ENCODE assay signal across 9 cellular contexts in the genomic region with DNA sequence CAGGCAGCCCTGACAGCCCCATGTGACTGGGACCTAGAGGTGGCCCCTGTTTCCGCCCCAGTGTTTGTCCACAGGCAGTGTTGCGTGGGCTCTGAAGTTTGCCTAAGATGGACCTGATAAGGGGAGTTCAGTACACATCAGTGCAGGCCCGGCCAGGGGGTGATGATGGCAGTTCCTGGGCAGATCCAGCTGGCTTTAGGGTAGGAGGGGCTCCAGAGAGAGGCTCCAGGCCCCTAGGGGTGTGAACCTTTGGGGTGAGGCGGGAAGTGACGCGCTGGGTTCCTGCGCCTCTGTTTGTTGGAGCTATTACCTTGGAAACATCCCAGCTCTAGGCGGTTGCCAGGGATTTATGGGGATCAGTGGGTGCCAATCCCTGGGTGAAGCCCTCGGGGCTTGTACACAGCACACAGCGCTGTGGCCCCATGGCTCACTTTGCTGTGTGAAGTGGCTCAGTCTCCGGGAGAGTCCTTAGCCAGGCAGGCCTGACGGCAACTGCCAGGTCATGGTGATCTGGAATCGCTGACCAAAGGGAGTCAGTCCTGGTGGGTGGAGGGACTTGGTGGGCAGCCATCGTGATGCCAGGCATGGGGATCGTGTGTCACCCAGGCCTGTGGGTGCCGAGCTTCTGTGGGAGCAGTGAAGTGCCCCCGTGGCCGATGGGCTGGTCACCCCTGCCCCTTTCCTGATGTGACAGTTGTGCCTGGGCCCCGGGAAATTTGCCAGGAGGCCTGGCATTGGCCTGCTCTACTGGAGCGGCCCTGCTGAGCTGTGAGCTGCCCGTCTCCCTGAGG.
DNase-seq lines count a peak whose midpoint lies in the region; ATAC-seq, FAIRE-seq and TF ChIP-seq lines count a peak whose summit lies in the region.
"Had no signal": no experiment of that assay in that cellular context is flagged by ENCODE, and none has a peak within 500 bp of the region (broad histone marks: within the 10 kb centered on the region; RNA-seq: fewer than 3 reads in every experiment).

No MANE protein-coding gene starts in this region.

- H3K14ac ChIP-seq in H1 (ENCODE audit: insufficient read length): no peak overlapping the region

- no peaks in the 10 kb centered on the region for H3K36me3 ChIP-seq in H1 (ENCODE audit: control insufficient read depth in 2 of 4, insufficient read depth in 4 of 4, low read length in 3 of 4)

- no peaks in the 10 kb centered on the region for H3K9me3 ChIP-seq in H1 (ENCODE audit: insufficient read depth in 2 of 2, low read depth in 1 of 2, low read length in 1 of 2)

- ATAC-seq in GM19035 (IDR thresholded peaks at IDR 0.05; ENCODE audit: unreplicated experiment): no peak

- TF ChIP-seq EP300 in H1 (IDR thresholded peaks at IDR 0.05; ENCODE audit: borderline replicate concordance in 1 of 2, low read depth in 2 of 2, low read length in 2 of 2): no peak

- peaks cover 4 to 30% (median 25%) of the 10 kb centered on the region in 4 experiments for H3K4me1 ChIP-seq in H1 (replicated peaks in 1 of 4; ENCODE audit: control insufficient read depth in 3 of 4, insufficient read depth in 4 of 4, low read length in 3 of 4)

- peak overlapping the region; percentile 42; the same call in 1 of the 2 replicates for H2AK5ac ChIP-seq in H1 (ENCODE audit: low read depth, low read length)

- no peak overlapping the region for H3K4me3 ChIP-seq in H1 (ENCODE audit: extremely low read depth in 1 of 4, insufficient read depth in 2 of 4, low read depth in 3 of 4, low read length in 4 of 4)

- H3K27me3 Mint-ChIP-seq in nephron progenitor cell (ENCODE audit: low read depth, poor library complexity): peaks cover 29% of the 10 kb centered on the region

- no peak overlapping the region for H4K91ac ChIP-seq in H1 (replicated peaks; ENCODE audit: insufficient read length, low read length)

- POLR2A ChIA-PET in H1 (lab: Charles Lee; ENCODE audit: partially characterized antibody): interaction anchor here (0.8 to 1.3 kb wide), 3 partner anchors 11 to 88 kb away, joined by 3 to 4 read pairs (median 3); no protein-coding TSS in a partner anchor

- peaks cover under 1% of the 10 kb centered on the region for H3K9me3 Mint-ChIP-seq in nephron progenitor cell

- CTCF ChIA-PET in H1 (lab: Charles Lee; ENCODE audit: partially characterized antibody): interaction anchor here (1.0 to 1.9 kb wide), 6 partner anchors 11 to 143 kb away, joined by 3 to 8 read pairs (median 6); no protein-coding TSS in a partner anchor

- no peak overlapping the region; the same call in 1 of the 2 replicates for H4K8ac ChIP-seq in H1 (ENCODE audit: extremely low read depth, insufficient read depth, low read length)

- no peak overlapping the region for H3K23ac ChIP-seq in H1 (ENCODE audit: insufficient read length)

- H3K27ac Mint-ChIP-seq in nephron progenitor cell: peak overlapping the region; percentile 94

- H3K4me2 ChIP-seq in H1 (ENCODE audit: insufficient read depth in 1 of 2, low read depth in 2 of 2, low read length in 2 of 2): 0 out of 4 replicates have a peak overlapping the region, but pooled peaks of 1 of the 2 experiments have one; percentile 6

- H2BK15ac ChIP-seq in H1 (ENCODE audit: low read length): 0 out of 2 replicates have a peak overlapping the region, but pooled peaks have one; percentile 19

- FAIRE-seq in H1 (lab: Jason Lieb, UNC): no peak

- peaks cover 59% of the 10 kb centered on the region for H3K4me1 Mint-ChIP-seq in nephron progenitor cell

- no peak for TF ChIP-seq POLR2A in H1 (IDR thresholded peaks at IDR 0.05; ENCODE audit: control extremely low read depth in 1 of 2, low read depth in 2 of 2, low read length in 2 of 2)

- no peaks in the 10 kb centered on the region; the same call in 1 of the 2 replicates for H3K79me1 ChIP-seq in H1 (ENCODE audit: low read depth, low read length)

- no peaks in the 10 kb centered on the region; the same call in 1 of the 2 replicates for H3K23me2 ChIP-seq in H1 (ENCODE audit: low read depth, low read length)

- TF ChIP-seq RAD21 in H1 (IDR thresholded peaks at IDR 0.05 in 1 of 2, conservative IDR thresholded peaks at IDR 0.05 in 1 of 2; ENCODE audit: low read depth in 2 of 2, low read length in 2 of 2): no peak

- TF ChIP-seq CTCF in H1 (IDR thresholded peaks at IDR 0.05; ENCODE audit: control extremely low read depth in 1 of 3, insufficient read depth in 1 of 3, low read depth in 1 of 3, low read length in 3 of 3) (no peak), nephron progenitor cell (IDR thresholded peaks at IDR 0.05) (no peak)

- peak overlapping the region; percentile 87; the same call in 1 of the 2 replicates for H2BK12ac ChIP-seq in H1 (ENCODE audit: low read depth, low read length)

- no peak overlapping the region for H3K4me3 Mint-ChIP-seq in nephron progenitor cell

- no peak overlapping the region for H2AFZ ChIP-seq in H1 (ENCODE audit: low read length)

- WGBS in H1 (ENCODE audit: extremely low coverage in 1 of 2, insufficient coverage in 1 of 2, insufficient read length in 1 of 2, insufficient replicate concordance in 2 of 2, low coverage in 1 of 2, low lambda C conversion rate in 2 of 2, missing lambda C conversion rate in 1 of 2), 2 experiments: 92% methylated on average over 19 of the region's 21 CpGs; no CpG with 5 or more reads in 1 of the 2 experiments

- H3K27ac ChIP-seq in H1 (ENCODE audit: low read depth, low read length): peak overlapping the region; percentile 71; the same call in 1 of the 2 replicates

- H3K18ac ChIP-seq in H1 (ENCODE audit: extremely low read depth, low read length): 0 out of 2 replicates have a peak overlapping the region, but pooled peaks have one; percentile 71

- H4K20me1 ChIP-seq in H1 (replicated peaks in 1 of 2; ENCODE audit: control insufficient read depth in 1 of 2, insufficient read depth in 2 of 2, low read length in 2 of 2): peaks cover 2 to 5% of the 10 kb centered on the region in 2 experiments

- H2BK20ac ChIP-seq in H1 (ENCODE audit: low read length): no peak overlapping the region

- H3K27me3 ChIP-seq in H1 (replicated peaks in 1 of 4; ENCODE audit: control insufficient read depth in 3 of 4, extremely low read depth in 1 of 4, insufficient read depth in 3 of 4, low read length in 3 of 4): peaks cover 0 to 5% (median 3%) of the 10 kb centered on the region in 4 experiments; a peak in 4 of 7 replicates

- H3K4ac ChIP-seq in H1 (replicated peaks; ENCODE audit: insufficient read length, low read depth, low read length): no peak overlapping the region

- H3K36me3 Mint-ChIP-seq in nephron progenitor cell (ENCODE audit: low read depth): peaks cover 1% of the 10 kb centered on the region

- H4K5ac ChIP-seq in H1 (ENCODE audit: insufficient read length, low read depth, low read length): no peak overlapping the region

- no peak overlapping the region for H2BK120ac ChIP-seq in H1 (replicated peaks; ENCODE audit: low read depth, low read length)

- DNase-seq in Caki2 (ENCODE audit: low read depth) (peak; percentile 99), NCI-H226 (peak; percentile 98), H1 (ENCODE audit: low read depth in 1 of 2, low spot score in 2 of 2) (no peak), nephron progenitor cell (no peak), islet precursor cell (no peak), NOMO-1 treated with dmso at 0.1 percent for 144 hours (lab: John Stamatoyannopoulos, UW; ENCODE audit: unreplicated experiment) (no peak)
- DNase-seq in activated T-cell treated with anti-CD3 and anti-CD28 coated beads, Interleukin-2, amount 50 U/mL, for 1 hour: no peak
- DNase-seq: KBM-7 had no signal

- no peak overlapping the region for H3K56ac ChIP-seq in H1 (replicated peaks; ENCODE audit: insufficient read length, low read depth, low read length)

- H3K79me2 ChIP-seq in H1 (ENCODE audit: control insufficient read depth in 1 of 2, insufficient read depth in 2 of 2, low read length in 2 of 2): peaks cover 0 to 30% of the 10 kb centered on the region in 2 experiments; a peak in 2 of 4 replicates

- H2BK5ac ChIP-seq in H1 (ENCODE audit: low read depth, low read length): peak overlapping the region; percentile 63

- in situ Hi-C loops in Caki2 (cut with HindIII; ENCODE audit: low pct_unique_long_range_greater_than_20kb, low sequenced_read_pairs): no loop called here

- H3K9ac ChIP-seq in H1 (replicated peaks in 1 of 4; ENCODE audit: extremely low read depth in 1 of 4, low read depth in 3 of 4, low read length in 3 of 4): no peak overlapping the region

TF ChIP-seq in H1, 55 proteins besides CTCF, POLR2A, EP300 and RAD21:
- no peak for TF ChIP-seq GTF2F1 (IDR thresholded peaks at IDR 0.05; ENCODE audit: borderline replicate concordance, low read depth, low read length)
- no peak for TF ChIP-seq SIN3A (conservative IDR thresholded peaks at IDR 0.05 in 1 of 2, IDR thresholded peaks at IDR 0.05 in 1 of 2; ENCODE audit: low read depth in 1 of 2, low read length in 2 of 2)
- TF ChIP-seq JUND (IDR thresholded peaks at IDR 0.05; ENCODE audit: low read length): no peak
- TF ChIP-seq ASH2L (IDR thresholded peaks at IDR 0.05; ENCODE audit: low read length): no peak
- no peak for TF ChIP-seq BACH1 (IDR thresholded peaks at IDR 0.05; ENCODE audit: low read length)
- TF ChIP-seq SUZ12 (IDR thresholded peaks at IDR 0.05; ENCODE audit: low read length): no peak
- TF ChIP-seq, protein P1, sequence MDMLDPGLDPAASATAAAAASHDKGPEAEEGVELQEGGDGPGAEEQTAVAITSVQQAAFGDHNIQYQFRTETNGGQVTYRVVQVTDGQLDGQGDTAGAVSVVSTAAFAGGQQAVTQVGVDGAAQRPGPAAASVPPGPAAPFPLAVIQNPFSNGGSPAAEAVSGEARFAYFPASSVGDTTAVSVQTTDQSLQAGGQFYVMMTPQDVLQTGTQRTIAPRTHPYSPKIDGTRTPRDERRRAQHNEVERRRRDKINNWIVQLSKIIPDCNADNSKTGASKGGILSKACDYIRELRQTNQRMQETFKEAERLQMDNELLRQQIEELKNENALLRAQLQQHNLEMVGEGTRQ (IDR thresholded peaks at IDR 0.05; ENCODE audit: low read length): no peak

Comparison
In these comparisons a context has a peak if more than half of its experiments do, and no peak if none do; other contexts are left out.
1. DNase-seq: peak in Caki2 (single experiment) and NCI-H226 (single experiment); none in H1 (0 of 2), nephron progenitor cell (single experiment), islet precursor cell (single experiment), NOMO-1 treated with dmso at 0.1 percent for 144 hours (single experiment) and activated T-cell treated with anti-CD3 and anti-CD28 coated beads, Interleukin-2, amount 50 U/mL, for 1 hour (single experiment).